Comparison of ENCODE assay signal across 1 cellular context in the genomic region with DNA sequence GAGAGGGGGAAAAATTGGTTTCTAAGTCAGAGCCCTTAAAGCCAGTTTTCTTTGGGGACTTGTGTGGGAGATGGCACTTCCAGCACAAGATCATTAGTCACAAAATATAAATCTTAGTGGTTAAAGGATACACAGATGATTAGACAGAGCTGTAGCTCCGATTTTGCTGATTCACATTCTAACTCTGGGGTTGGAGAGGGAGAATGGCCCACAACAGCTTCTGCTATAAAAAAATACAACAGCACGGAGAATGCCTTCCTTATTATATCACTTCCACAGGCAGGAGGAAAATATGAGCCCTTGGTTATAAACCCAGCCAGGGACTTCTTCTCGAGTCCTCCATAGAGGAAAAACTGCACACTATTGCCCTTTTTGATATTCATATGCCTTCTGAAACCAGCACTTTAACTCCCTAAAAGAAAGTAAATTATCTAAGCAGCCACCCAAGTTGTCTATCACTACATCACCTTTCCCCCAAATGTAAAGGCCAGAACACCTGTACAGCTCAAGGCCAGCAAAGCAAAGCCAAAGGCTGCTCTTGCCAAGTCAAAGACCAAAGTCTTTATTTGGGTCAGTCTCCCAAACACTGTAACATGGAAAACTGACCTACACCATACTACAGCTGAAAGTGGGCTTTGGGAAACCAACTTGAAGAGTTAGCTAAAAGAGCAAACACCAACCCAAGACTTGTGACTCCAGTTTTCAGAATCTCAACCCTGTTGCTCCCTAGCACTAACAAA.
TF ChIP-seq lines count a peak whose summit lies in the region.

No MANE protein-coding gene starts in this region.

TF ChIP-seq in K562, 482 proteins besides CTCF, POLR2A, EP300 and RAD21 (continued from another document):
- TF ChIP-seq, protein P1, sequence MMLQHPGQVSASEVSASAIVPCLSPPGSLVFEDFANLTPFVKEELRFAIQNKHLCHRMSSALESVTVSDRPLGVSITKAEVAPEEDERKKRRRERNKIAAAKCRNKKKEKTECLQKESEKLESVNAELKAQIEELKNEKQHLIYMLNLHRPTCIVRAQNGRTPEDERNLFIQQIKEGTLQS (IDR thresholded peaks at IDR 0.05): 0 out of 2 replicates have a peak, but pooled peaks have one; percentile 11
- TF ChIP-seq, protein P1 (CRISPR knock-in tag; conservative IDR thresholded peaks at IDR 0.05): no peak
- TF ChIP-seq, protein P2, sequence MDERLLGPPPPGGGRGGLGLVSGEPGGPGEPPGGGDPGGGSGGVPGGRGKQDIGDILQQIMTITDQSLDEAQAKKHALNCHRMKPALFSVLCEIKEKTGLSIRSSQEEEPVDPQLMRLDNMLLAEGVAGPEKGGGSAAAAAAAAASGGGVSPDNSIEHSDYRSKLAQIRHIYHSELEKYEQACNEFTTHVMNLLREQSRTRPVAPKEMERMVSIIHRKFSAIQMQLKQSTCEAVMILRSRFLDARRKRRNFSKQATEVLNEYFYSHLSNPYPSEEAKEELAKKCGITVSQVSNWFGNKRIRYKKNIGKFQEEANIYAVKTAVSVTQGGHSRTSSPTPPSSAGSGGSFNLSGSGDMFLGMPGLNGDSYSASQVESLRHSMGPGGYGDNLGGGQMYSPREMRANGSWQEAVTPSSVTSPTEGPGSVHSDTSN (CRISPR knock-in tag; IDR thresholded peaks at IDR 0.05; ENCODE audit: low read depth): no peak
- TF ChIP-seq, protein P2 (tag; conservative IDR thresholded peaks at IDR 0.05; ENCODE audit: low read depth): peak; percentile 62
- TF ChIP-seq PYGO2 (tag; IDR thresholded peaks at IDR 0.05) (no peak), SMARCE1 (IDR thresholded peaks at IDR 0.05) (peak; percentile 33; the same call in 1 of the 2 replicates), KDM1A (IDR thresholded peaks at IDR 0.05) (peak in 1 of 2 experiments; percentile 21; a peak in 1 of 4 replicates), ETV5 (CRISPR knock-in tag; IDR thresholded peaks at IDR 0.05; ENCODE audit: low read depth) (no peak), BACH1 (tag; IDR thresholded peaks at IDR 0.05) (peak; percentile 69; the same call in 1 of the 2 replicates), MAFF (IDR thresholded peaks at IDR 0.05; ENCODE audit: low read length) (peak; percentile 19; the same call in 1 of the 2 replicates), SMARCC2 (IDR thresholded peaks at IDR 0.05; ENCODE audit: low read depth) (peak; percentile 59; the same call in 1 of the 2 replicates), MAFK (IDR thresholded peaks at IDR 0.05; ENCODE audit: low read length) (peak; percentile 60; the same call in 1 of the 2 replicates), BRCA1 (IDR thresholded peaks at IDR 0.05) (no peak), BRCA1 (CRISPR knock-in tag; IDR thresholded peaks at IDR 0.05) (no peak), PHB (CRISPR knock-in tag; IDR thresholded peaks at IDR 0.05) (no peak), SMARCA4 (IDR thresholded peaks at IDR 0.05) (0 out of 2 replicates have a peak, but pooled peaks have one; percentile 42), MAFG (tag; conservative IDR thresholded peaks at IDR 0.05) (peak; percentile 77), JUND (IDR thresholded peaks at IDR 0.05; ENCODE audit: borderline replicate concordance, low read depth, low read length) (peak; percentile 31; the same call in 1 of the 2 replicates), JUND (tag; IDR thresholded peaks at IDR 0.05; ENCODE audit: borderline replicate concordance, low read depth, low read length) (no peak), NFE2 (IDR thresholded peaks at IDR 0.05; ENCODE audit: low read depth) (peak; percentile 85), C11orf30 (IDR thresholded peaks at IDR 0.05; ENCODE audit: low read depth) (peak; percentile 83), FOSL1 (tag; conservative IDR thresholded peaks at IDR 0.05) (peak; percentile 58; the same call in 1 of the 2 replicates), RCOR1 (IDR thresholded peaks at IDR 0.05; ENCODE audit: borderline replicate concordance in 1 of 2, low read depth in 2 of 2, low read length in 2 of 2) (peak in 1 of 2 experiments; percentile 36; a peak in 1 of 4 replicates), ZNF316 (IDR thresholded peaks at IDR 0.05) (peak; percentile 86), CSDE1 (IDR thresholded peaks at IDR 0.05) (no peak), NR1H2 (CRISPR knock-in tag; IDR thresholded peaks at IDR 0.05) (no peak)
